Comparison of ENCODE assay signal across 8 cellular contexts in the genomic region with DNA sequence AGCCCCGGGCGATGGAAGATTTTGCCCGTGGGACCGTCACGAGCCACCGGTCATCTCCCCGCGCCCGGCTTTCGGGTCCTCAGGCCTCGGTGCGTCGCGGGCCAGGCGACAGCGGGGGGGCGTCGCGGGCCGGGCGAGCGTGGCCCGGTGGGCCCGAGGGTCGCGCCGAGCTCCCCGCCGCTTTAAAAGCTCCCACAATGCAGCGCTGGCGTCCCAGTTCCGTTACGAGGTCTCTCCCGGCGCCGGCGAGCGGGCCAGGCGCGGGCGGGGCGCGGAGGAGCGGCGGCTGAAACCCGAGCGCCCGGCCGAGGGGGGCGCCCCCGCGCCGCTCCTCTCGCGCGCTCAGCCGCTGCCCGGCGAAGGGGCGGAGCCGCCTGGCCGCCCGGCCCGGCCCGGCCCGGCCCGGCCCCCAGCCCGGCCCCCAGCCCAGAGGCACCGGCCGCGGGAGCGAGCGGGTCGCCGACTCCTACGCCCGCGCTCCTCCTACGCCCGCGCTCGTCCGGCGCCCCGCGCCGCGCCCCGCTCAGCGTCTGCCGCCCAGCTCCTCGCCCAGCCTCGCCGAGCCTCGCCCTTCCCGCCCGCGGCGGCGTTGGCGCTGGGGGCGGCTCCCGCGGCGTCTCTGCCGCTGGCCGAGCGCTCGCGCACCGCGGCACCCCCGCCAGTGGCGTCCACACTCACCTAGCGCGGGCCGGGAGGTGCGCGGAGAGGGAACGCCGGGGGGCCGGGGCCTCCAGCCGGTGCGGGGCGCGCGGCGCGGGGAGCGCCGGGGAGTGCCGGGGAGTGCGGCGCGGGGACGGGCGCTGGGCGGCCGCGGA. TPM values are rescaled to one million over a fixed set of nuclear protein-coding genes. Genes with fewer than 3 reads are reported as not detected.
DNase-seq lines count a peak whose midpoint lies in the region; ATAC-seq and TF ChIP-seq lines count a peak whose summit lies in the region.

A gene with protein sequence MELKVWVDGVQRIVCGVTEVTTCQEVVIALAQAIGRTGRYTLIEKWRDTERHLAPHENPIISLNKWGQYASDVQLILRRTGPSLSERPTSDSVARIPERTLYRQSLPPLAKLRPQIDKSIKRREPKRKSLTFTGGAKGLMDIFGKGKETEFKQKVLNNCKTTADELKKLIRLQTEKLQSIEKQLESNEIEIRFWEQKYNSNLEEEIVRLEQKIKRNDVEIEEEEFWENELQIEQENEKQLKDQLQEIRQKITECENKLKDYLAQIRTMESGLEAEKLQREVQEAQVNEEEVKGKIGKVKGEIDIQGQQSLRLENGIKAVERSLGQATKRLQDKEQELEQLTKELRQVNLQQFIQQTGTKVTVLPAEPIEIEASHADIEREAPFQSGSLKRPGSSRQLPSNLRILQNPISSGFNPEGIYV (plus strand): TSS at position 429 of the 815 bp plus-strand sequence. CDS start 96,662 bp downstream, outside the sequence.

- peak within 1 kb of the TSS; percentile 41 for H4K5ac ChIP-seq in IMR-90 (ENCODE audit: low read depth, low read length)

- peaks cover 7% of the 10 kb centered on the region for H3K36me3 ChIP-seq in IMR-90 (ENCODE audit: control insufficient read depth, insufficient read depth, low read length)
- no peaks in the 10 kb centered on the region for H3K36me3 ChIP-seq in SU-DHL-6 (ENCODE audit: low read length)

- DNase-seq in NCI-H2107 (lab: John Stamatoyannopoulos, UW) = peak; percentile 4
- DNase-seq in NCI-H2107 treated with DMSO at 0.1 percent for 48 hours (lab: John Stamatoyannopoulos, UW; ENCODE audit: unreplicated experiment) = no peak
- DNase-seq in IMR-90 = peak; percentile 72
- peak; percentile 42 to 81 for DNase-seq in dermis microvascular lymphatic vessel endothelial cell (ENCODE audit: low read depth in 2 of 2)
- peak; percentile 95 for DNase-seq in left kidney (ENCODE audit: low read depth, low spot score)
- peak in 1 of 2 donors; percentile 50 for DNase-seq in stimulated activated effector memory CD8-positive, alpha-beta T cell treated with anti-CD3 and anti-CD28 coated beads, Interleukin-12 subunit alpha, Interleukin-12 subunit beta, amount 100 ng/mL, for 72 hours (ENCODE audit: low spot score in 2 of 2)

- H2AFZ ChIP-seq in IMR-90 (replicated peaks; ENCODE audit: low read length, poor library complexity) (peak within 1 kb of the TSS; percentile 97), SU-DHL-6 (ENCODE audit: low read depth, low read length, severe bottlenecking) (peak within 1 kb of the TSS; percentile 94)

- no peak within 1 kb of the TSS for H3K27ac Mint-ChIP-seq in stimulated activated effector memory CD8-positive, alpha-beta T cell treated with anti-CD3 and anti-CD28 coated beads, Interleukin-12 subunit alpha, Interleukin-12 subunit beta, amount 100 ng/mL, for 72 hours

- peak; percentile 80 for ATAC-seq in GM21717 (IDR thresholded peaks at IDR 0.05; ENCODE audit: unreplicated experiment)
- ATAC-seq in IMR-90 (ENCODE audit: low read depth) = peak; percentile 94
- peak; percentile 66 for ATAC-seq in stimulated activated effector memory CD8-positive, alpha-beta T cell treated with anti-CD3 and anti-CD28 coated beads, Interleukin-12 subunit alpha, Interleukin-12 subunit beta, amount 100 ng/mL, for 72 hours

- H3K4me1 ChIP-seq in IMR-90 (ENCODE audit: control insufficient read depth, insufficient read depth, low read length) = peaks cover 3% of the 10 kb centered on the region

- H2BK5ac ChIP-seq in IMR-90 (ENCODE audit: low read depth, low read length, poor library complexity, severe bottlenecking) = peak within 1 kb of the TSS; percentile 96

- no peak for TF ChIP-seq RAD21 in IMR-90 (IDR thresholded peaks at IDR 0.05; ENCODE audit: low read length)

- H2AK5ac ChIP-seq in IMR-90 (ENCODE audit: low read depth, low read length) = peak within 1 kb of the TSS; percentile 13; the same call in 1 of the 2 replicates

- dilution Hi-C loops in IMR-90 (cut with HindIII; ENCODE audit: low sequenced_read_pairs, unreplicated experiment) = no loop called here

- H2BK120ac ChIP-seq in IMR-90 (ENCODE audit: low read depth, low read length) = peak within 1 kb of the TSS; percentile 85

- in situ Hi-C loops in IMR-90 (cut with MboI; ENCODE audit: low sequenced_read_pairs) = no loop called here

- POLR2A ChIA-PET in IMR-90 (lab: Charles Lee; ENCODE audit: unreplicated experiment) = interaction anchor here (0.5 to 1.0 kb wide), 3 partner anchors 10 to 525 kb away, joined by 4 to 5 read pairs (median 4); no protein-coding TSS in a partner anchor

- peak within 1 kb of the TSS; percentile 68 for H2AK9ac ChIP-seq in IMR-90 (replicated peaks; ENCODE audit: low read depth, low read length, poor library complexity)

- H3K27ac ChIP-seq in IMR-90 (ENCODE audit: insufficient read depth, low read length) (peak within 1 kb of the TSS; percentile 100), SU-DHL-6 (ENCODE audit: low read depth, low read length) (no peak within 1 kb of the TSS)

- H3K79me2 ChIP-seq in SU-DHL-6 (ENCODE audit: insufficient read depth, low read length) = no peaks in the 10 kb centered on the region

- 0% methylated on average over 26 of the region's 140 CpGs; no CpG with 5 or more reads in 1 of the 2 experiments for WGBS in IMR-90 (ENCODE audit: extremely low coverage in 2 of 2, insufficient read length in 1 of 2), 2 experiments

- H3K27me3 ChIP-seq in IMR-90 (ENCODE audit: control insufficient read depth, insufficient read depth, low read length) (no peaks in the 10 kb centered on the region), SU-DHL-6 (ENCODE audit: low read length) (no peaks in the 10 kb centered on the region)

- no TSS peak for BruUV-seq in IMR-90 (replicated peaks; lab: Mats Ljungman, UMichigan)

- H3K4me2 ChIP-seq in IMR-90 (ENCODE audit: low read depth, low read length) (peak within 1 kb of the TSS; percentile 93), SU-DHL-6 (ENCODE audit: low read depth, low read length, poor library complexity, severe bottlenecking) (peak within 1 kb of the TSS; percentile 86)

- peak within 1 kb of the TSS; percentile 63 for H3K18ac ChIP-seq in IMR-90 (ENCODE audit: low read depth, low read length)

- CTCF ChIA-PET in IMR-90 (lab: Yijun Ruan, JAX) = interaction anchor here (1.0 kb wide), 1 partner anchor 28 kb away, joined by 4 read pairs; no protein-coding TSS in a partner anchor

- peak within 1 kb of the TSS; percentile 98 for H3K9ac ChIP-seq in IMR-90 (ENCODE audit: low read depth, low read length)
- peak within 1 kb of the TSS; percentile 56 for H3K9ac ChIP-seq in SU-DHL-6 (ENCODE audit: low read length)

- H3K14ac ChIP-seq in IMR-90 (replicated peaks; ENCODE audit: low read depth, low read length) = peak within 1 kb of the TSS; percentile 89

- no peaks in the 10 kb centered on the region for H3K4me1 Mint-ChIP-seq in stimulated activated effector memory CD8-positive, alpha-beta T cell treated with anti-CD3 and anti-CD28 coated beads, Interleukin-12 subunit alpha, Interleukin-12 subunit beta, amount 100 ng/mL, for 72 hours

- peaks cover 3 to 44% of the 10 kb centered on the region in 2 experiments; a peak in 2 of 4 replicates for H3K79me1 ChIP-seq in IMR-90 (ENCODE audit: low read depth in 1 of 2, low read length in 2 of 2)

- H3K4me3 ChIP-seq in IMR-90 (ENCODE audit: insufficient read depth, low read depth, low read length) (peak within 1 kb of the TSS; percentile 94), SU-DHL-6 (ENCODE audit: insufficient read depth, low read length, poor library complexity, severe bottlenecking) (peak within 1 kb of the TSS; percentile 64)

- H3K9me3 Mint-ChIP-seq in stimulated activated effector memory CD8-positive, alpha-beta T cell treated with anti-CD3 and anti-CD28 coated beads, Interleukin-12 subunit alpha, Interleukin-12 subunit beta, amount 100 ng/mL, for 72 hours = no peaks in the 10 kb centered on the region

- intact Hi-C loops in IMR-90 (cut with micrococcal nuclease) = loop anchor here (1.0 to 10.0 kb wide), 5 partner anchors 71 to 522 kb away; no protein-coding TSS in a partner anchor

- peaks cover 18% of the 10 kb centered on the region for H3K9me1 ChIP-seq in IMR-90 (ENCODE audit: insufficient read depth, low read length)

- peak within 1 kb of the TSS; percentile 47; the same call in 1 of the 3 replicates for H2BK15ac ChIP-seq in IMR-90 (ENCODE audit: low read depth, low read length)

- peak within 1 kb of the TSS; percentile 88 for H3K56ac ChIP-seq in IMR-90 (ENCODE audit: extremely low read depth, insufficient read depth, low read length)

- no peaks in the 10 kb centered on the region for H3K9me3 ChIP-seq in IMR-90 (ENCODE audit: control insufficient read depth, insufficient read depth, low read length)
- H3K9me3 ChIP-seq in SU-DHL-6 (ENCODE audit: insufficient read depth, low read length) = no peaks in the 10 kb centered on the region

- H4K20me1 ChIP-seq in IMR-90 (ENCODE audit: insufficient read depth, low read length) (peaks cover 15% of the 10 kb centered on the region), SU-DHL-6 (ENCODE audit: low read depth, low read length) (no peaks in the 10 kb centered on the region)

- no peaks in the 10 kb centered on the region for H3K9me2 ChIP-seq in SU-DHL-6 (replicated peaks; ENCODE audit: insufficient read depth, low read length)

- 0 out of 2 replicates have a peak, but pooled peaks cover 4% of the 10 kb centered on the region for H3F3A ChIP-seq in SU-DHL-6 (ENCODE audit: insufficient read depth)

- H3K4ac ChIP-seq in IMR-90 (ENCODE audit: low read depth, low read length) = peak within 1 kb of the TSS; percentile 81

- peak within 1 kb of the TSS; percentile 65 to 84 for H4K8ac ChIP-seq in IMR-90 (ENCODE audit: low read depth in 2 of 2, low read length in 2 of 2)

- TF ChIP-seq POLR2A in IMR-90 (IDR thresholded peaks at IDR 0.05; ENCODE audit: low read depth, low read length) = peak; percentile 65

- TF ChIP-seq CTCF in IMR-90 (conservative IDR thresholded peaks at IDR 0.05; ENCODE audit: low read depth, low read length) (no peak), SU-DHL-6 (IDR thresholded peaks at IDR 0.05; ENCODE audit: insufficient read depth, low read length, poor library complexity, severe bottlenecking) (no peak)

- peak within 1 kb of the TSS; percentile 73 for H4K91ac ChIP-seq in IMR-90 (ENCODE audit: insufficient read depth, low read depth, low read length)

- no peaks in the 10 kb centered on the region for H3K36me3 Mint-ChIP-seq in stimulated activated effector memory CD8-positive, alpha-beta T cell treated with anti-CD3 and anti-CD28 coated beads, Interleukin-12 subunit alpha, Interleukin-12 subunit beta, amount 100 ng/mL, for 72 hours

- H3K4me3 Mint-ChIP-seq in stimulated activated effector memory CD8-positive, alpha-beta T cell treated with anti-CD3 and anti-CD28 coated beads, Interleukin-12 subunit alpha, Interleukin-12 subunit beta, amount 100 ng/mL, for 72 hours = peak within 1 kb of the TSS; percentile 60

- H3K23ac ChIP-seq in IMR-90 (ENCODE audit: low read depth, low read length) = peak within 1 kb of the TSS; percentile 89

- no peak within 1 kb of the TSS for H2BK20ac ChIP-seq in IMR-90 (ENCODE audit: low read depth, low read length)

TF ChIP-seq in IMR-90, 13 proteins besides CTCF, POLR2A, EP300 and RAD21 (continues in another document):
- no peak for TF ChIP-seq FOS (IDR thresholded peaks at IDR 0.05; ENCODE audit: low read depth, low read length)

RNA-seq across cellular contexts. Expression of the gene that starts here (rescaled TPM):
- total RNA-seq in IMR-90 (2012; rRNA removed) (50.5 and 50.8 TPM in 2 replicates), dermis microvascular lymphatic vessel endothelial cell (34.7 and 38.6 TPM in 2 replicates)
- 10.8 and 11.1 TPM in 2 replicates for polyA plus RNA-seq in IMR-90 (2012; rRNA removed)
- 3.9 and 4.3 TPM in 2 replicates for polyA plus RNA-seq in IMR-90 (2012; cell fraction: cytosol; rRNA removed)
- polyA plus RNA-seq in IMR-90 (2012; cell fraction: nucleus; rRNA removed; ENCODE audit: low replicate concordance) = 2.1 and 10.1 TPM in 2 replicates
